In the genomic region with DNA sequence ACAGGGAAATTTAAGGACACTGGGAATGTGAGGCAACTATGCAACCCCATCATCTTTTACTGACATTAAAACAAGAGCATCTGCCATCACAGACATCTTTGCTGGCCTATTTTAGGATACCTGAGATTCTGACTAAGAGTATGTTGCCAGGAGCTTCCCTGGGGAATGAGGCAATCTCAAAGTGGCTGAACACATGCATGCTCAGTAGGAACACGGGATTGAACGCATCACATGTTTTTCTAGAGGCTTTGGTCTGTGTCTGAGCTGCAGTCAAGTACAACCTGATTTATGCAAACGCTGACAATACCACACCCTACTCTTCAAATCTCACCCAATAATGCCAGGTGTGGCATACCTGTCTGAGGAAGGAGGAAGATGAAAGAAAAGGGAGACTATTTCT, we compare ENCODE assay signal across 19 cellular contexts.
"Had no signal": no experiment of that assay in that cellular context is flagged by ENCODE, and none has a peak within 500 bp of the region (broad histone marks: within the 10 kb centered on the region; RNA-seq: fewer than 3 reads in every experiment).

No MANE protein-coding gene starts in this region.

- H3K36me3 Mint-ChIP-seq: activated naive CD8-positive, alpha-beta T cell treated with anti-CD3 and anti-CD28 coated beads, Interleukin-2, amount 10 ng/mL, durations not matched to agents 7 days and 5 days; natural killer cell had no signal

- H3K27me3 ChIP-seq: cardiac muscle cell, neutrophil, sigmoid colon, tibial artery had no signal

- DNase-seq: activated CD4-positive, alpha-beta T cell treated with anti-CD3 and anti-CD28 coated beads, Interleukin-2, amount 50 U/mL, for 48 hours; activated naive CD4-positive, alpha-beta T cell; activated naive CD8-positive, alpha-beta T cell treated with anti-CD3 and anti-CD28 coated beads, Interleukin-2, amount 10 ng/mL, durations not matched to agents 7 days and 5 days; activated T-cell treated with anti-CD3 and anti-CD28 coated beads for 4 hours; effector memory CD8-positive, alpha-beta T cell; foreskin fibroblast; hippocampal formation; left colon; lower lobe of right lung; natural killer cell; sigmoid colon; stimulated activated CD4-positive, alpha-beta T cell treated with anti-CD3 and anti-CD28 coated beads, Interleukin-1b, Interleukin-23, amount 100 ng/mL, for 48 hours; stimulated activated CD8-positive, alpha-beta memory T cell treated with anti-CD3 and anti-CD28 coated beads, Interleukin-4, amount 100 ng/mL, for 48 hours; stimulated activated naive CD4-positive, alpha-beta T cell treated with Interleukin-2 at 50 U/mL for 16 hours; tibial artery; WERI-Rb-1 had no signal

- H3K9me3 ChIP-seq: lower lobe of right lung, neutrophil, sigmoid colon, tibial artery had no signal

- H2AFZ ChIP-seq: parathyroid adenoma had no signal

- H3K27ac ChIP-seq: cardiac muscle cell, lower lobe of right lung, neutrophil, parathyroid adenoma, sigmoid colon, tibial artery, WERI-Rb-1 had no signal

- H3K27me3 Mint-ChIP-seq: activated naive CD8-positive, alpha-beta T cell treated with anti-CD3 and anti-CD28 coated beads, Interleukin-2, amount 10 ng/mL, durations not matched to agents 7 days and 5 days; effector memory CD8-positive, alpha-beta T cell had no signal

- H3K27ac Mint-ChIP-seq: activated naive CD8-positive, alpha-beta T cell treated with anti-CD3 and anti-CD28 coated beads, Interleukin-2, amount 10 ng/mL, durations not matched to agents 7 days and 5 days; effector memory CD8-positive, alpha-beta T cell; natural killer cell had no signal

- H3K9me3 Mint-ChIP-seq: activated naive CD8-positive, alpha-beta T cell treated with anti-CD3 and anti-CD28 coated beads, Interleukin-2, amount 10 ng/mL, durations not matched to agents 7 days and 5 days; effector memory CD8-positive, alpha-beta T cell had no signal

- H3K79me2 ChIP-seq: parathyroid adenoma had no signal

- H3K4me1 Mint-ChIP-seq: activated naive CD8-positive, alpha-beta T cell treated with anti-CD3 and anti-CD28 coated beads, Interleukin-2, amount 10 ng/mL, durations not matched to agents 7 days and 5 days; natural killer cell had no signal

- H3K4me1 ChIP-seq: lower lobe of right lung, parathyroid adenoma, sigmoid colon, tibial artery had no signal

- H3K9ac ChIP-seq: parathyroid adenoma had no signal

- ATAC-seq: effector memory CD8-positive, alpha-beta T cell; left colon; lower lobe of right lung; natural killer cell had no signal

- H3K4me3 Mint-ChIP-seq: activated naive CD8-positive, alpha-beta T cell treated with anti-CD3 and anti-CD28 coated beads, Interleukin-2, amount 10 ng/mL, durations not matched to agents 7 days and 5 days; effector memory CD8-positive, alpha-beta T cell; natural killer cell had no signal
